Comparison of ENCODE assay signal across 1 cellular context in genomic region chr10:70233109-70233938, GRCh38.
TF ChIP-seq lines count a peak whose summit lies in the region.

TSS of gene PPA1 (minus strand) at chr10:70233429. CDS start at chr10:70233327, 102 bp downstream.

TF ChIP-seq in HepG2, 621 proteins besides CTCF, POLR2A, EP300 and RAD21 (continued from another document and continues in another):
- TF ChIP-seq ZUFSP (CRISPR knock-in tag; IDR thresholded peaks at IDR 0.05; ENCODE audit: borderline replicate concordance): no peak
- no peak for TF ChIP-seq JUNB (CRISPR knock-in tag; IDR thresholded peaks at IDR 0.05; ENCODE audit: borderline replicate concordance)
- peak in 1 of 2 experiments; percentile 17; a peak in 1 of 4 replicates for TF ChIP-seq REST (IDR thresholded peaks at IDR 0.05; ENCODE audit: borderline replicate concordance in 1 of 2, low read depth in 1 of 2, low read length in 2 of 2)
- TF ChIP-seq RFX1 (IDR thresholded peaks at IDR 0.05): no peak
- TF ChIP-seq ZNF280B (CRISPR knock-in tag; IDR thresholded peaks at IDR 0.05; ENCODE audit: borderline replicate concordance): peak; percentile 72; the same call in 1 of the 2 replicates
- TF ChIP-seq ZBTB1 (CRISPR knock-in tag; IDR thresholded peaks at IDR 0.05; ENCODE audit: borderline replicate concordance): no peak
- TF ChIP-seq E2F1 (CRISPR knock-in tag; IDR thresholded peaks at IDR 0.05): peak; percentile 63; the same call in 1 of the 2 replicates
- peak; percentile 75; the same call in 1 of the 2 replicates for TF ChIP-seq ZHX1 (CRISPR knock-in tag; IDR thresholded peaks at IDR 0.05; ENCODE audit: low read depth)
- TF ChIP-seq HCFC1 (IDR thresholded peaks at IDR 0.05; ENCODE audit: low read depth, low read length): no peak
- no peak for TF ChIP-seq ZNF737 (CRISPR knock-in tag; IDR thresholded peaks at IDR 0.05; ENCODE audit: borderline replicate concordance)
- TF ChIP-seq ZNF639 (CRISPR knock-in tag; conservative IDR thresholded peaks at IDR 0.05): no peak
- no peak for TF ChIP-seq HIVEP1 (CRISPR knock-in tag; IDR thresholded peaks at IDR 0.05)
- TF ChIP-seq PREB (CRISPR knock-in tag; IDR thresholded peaks at IDR 0.05): no peak
- no peak; the same call in 1 of the 2 replicates for TF ChIP-seq ZNF317 (CRISPR knock-in tag; IDR thresholded peaks at IDR 0.05)
- TF ChIP-seq ZNF879 (CRISPR knock-in tag; IDR thresholded peaks at IDR 0.05): no peak
- TF ChIP-seq HDAC1 (CRISPR knock-in tag; IDR thresholded peaks at IDR 0.05): peak; percentile 69
- TF ChIP-seq FOSL2 (CRISPR knock-in tag; IDR thresholded peaks at IDR 0.05): no peak; the same call in 1 of the 2 replicates
- no peak for TF ChIP-seq HNF1A (IDR thresholded peaks at IDR 0.05; ENCODE audit: low read depth)
- TF ChIP-seq HNF1A (CRISPR knock-in tag; IDR thresholded peaks at IDR 0.05; ENCODE audit: borderline replicate concordance): peak; percentile 24; the same call in 1 of the 2 replicates
- no peak for TF ChIP-seq EEA1 (CRISPR knock-in tag; IDR thresholded peaks at IDR 0.05; ENCODE audit: borderline replicate concordance)
- peak; percentile 94; the same call in 1 of the 2 replicates for TF ChIP-seq ZNF83 (CRISPR knock-in tag; IDR thresholded peaks at IDR 0.05; ENCODE audit: borderline replicate concordance)
- no peak for TF ChIP-seq MAFG (CRISPR knock-in tag; IDR thresholded peaks at IDR 0.05)
- no peak for TF ChIP-seq ZNF17 (CRISPR knock-in tag; IDR thresholded peaks at IDR 0.05)
- TF ChIP-seq KAT2B (IDR thresholded peaks at IDR 0.05; ENCODE audit: borderline replicate concordance, low read depth, low read length): no peak
- TF ChIP-seq IRF2 (CRISPR knock-in tag; IDR thresholded peaks at IDR 0.05): peak; percentile 61; the same call in 1 of the 2 replicates
- TF ChIP-seq PRMT3 (CRISPR knock-in tag; IDR thresholded peaks at IDR 0.05; ENCODE audit: borderline replicate concordance, low read depth): 0 out of 2 replicates have a peak, but pooled peaks have one; percentile 73
- TF ChIP-seq RFXANK (CRISPR knock-in tag; IDR thresholded peaks at IDR 0.05): no peak
- no peak; the same call in 1 of the 2 replicates for TF ChIP-seq CSRNP1 (CRISPR knock-in tag; IDR thresholded peaks at IDR 0.05)
- peak; percentile 64; the same call in 1 of the 2 replicates for TF ChIP-seq KAT7 (CRISPR knock-in tag; IDR thresholded peaks at IDR 0.05; ENCODE audit: borderline replicate concordance)
- TF ChIP-seq PRDM4 (CRISPR knock-in tag; IDR thresholded peaks at IDR 0.05; ENCODE audit: borderline replicate concordance): no peak
- TF ChIP-seq NR2F1 (CRISPR knock-in tag; IDR thresholded peaks at IDR 0.05): 0 out of 4 replicates have a peak, but pooled peaks of 1 of the 2 experiments have one; percentile 14
